9 cellular contexts compared by ENCODE assay signal in genomic region chr9:108142504-108143201, GRCh38.
A peak's percentile ranks its signal among the peaks of the same experiment; 100 is the strongest.
DNase-seq lines count a peak whose midpoint lies in the region; ATAC-seq, FAIRE-seq and TF ChIP-seq lines count a peak whose summit lies in the region.
"Had no signal": no experiment of that assay in that cellular context is flagged by ENCODE, and none has a peak within 500 bp of the region (broad histone marks: within the 10 kb centered on the region; RNA-seq: fewer than 3 reads in every experiment).

No MANE protein-coding gene starts in this region.

- peaks cover 8 to 19% of the 10 kb centered on the region in 2 donors for H3K4me1 ChIP-seq in muscle layer of duodenum (ENCODE audit: control insufficient read depth in 1 of 2, insufficient read depth in 2 of 2, low read length in 2 of 2)

- no peak for DNase-seq in RWPE1 (ENCODE audit: low spot score)
- peak; percentile 96 for DNase-seq in fibroblast of pulmonary artery (ENCODE audit: low read depth)
- peak; percentile 88 for DNase-seq in ureter (ENCODE audit: low spot score)
- DNase-seq in NCI-H2029 (lab: John Stamatoyannopoulos, UW), result no peak
- DNase-seq in RCC 7860 (ENCODE audit: low spot score), result no peak
- DNase-seq in WERI-Rb-1, result no peak
- DNase-seq: naive B cell had no signal

- H3K27me3 ChIP-seq in muscle layer of duodenum (ENCODE audit: low read depth, low read length), result no peaks in the 10 kb centered on the region
- no peaks in the 10 kb centered on the region for H3K27me3 ChIP-seq in WERI-Rb-1 (ENCODE audit: insufficient read depth, low read depth, severe bottlenecking)

- no peaks in the 10 kb centered on the region for H3K9me3 ChIP-seq in muscle layer of duodenum (ENCODE audit: control insufficient read depth in 1 of 2, low read length in 2 of 2)
- H3K9me3 ChIP-seq in WERI-Rb-1 (ENCODE audit: severe bottlenecking), result no peaks in the 10 kb centered on the region

- ATAC-seq in GM19463 (IDR thresholded peaks at IDR 0.05; ENCODE audit: unreplicated experiment), result no peak

- POLR2A ChIA-PET in RWPE1 (lab: Yijun Ruan, JAX; ENCODE audit: low non-redundant PET), result no interaction called here

- FAIRE-seq in RCC 7860 (lab: Jason Lieb, UNC), result no peak

- TF ChIP-seq CTCF in RWPE1 (conservative IDR thresholded peaks at IDR 0.05; ENCODE audit: low read depth), result no peak
- peak; percentile 18 for TF ChIP-seq CTCF in fibroblast of pulmonary artery (IDR thresholded peaks at IDR 0.05; ENCODE audit: low read length, missing control alignments)
- no peak for TF ChIP-seq CTCF in WERI-Rb-1 (IDR thresholded peaks at IDR 0.05; ENCODE audit: low read depth, low read length)

- H3K36me3 ChIP-seq in muscle layer of duodenum (ENCODE audit: control insufficient read depth in 1 of 2, insufficient read depth in 2 of 2, low read length in 2 of 2) (no peaks in the 10 kb centered on the region), WERI-Rb-1 (no peaks in the 10 kb centered on the region)

- CTCF ChIA-PET in RWPE1 (lab: Yijun Ruan, JAX), result interaction anchor here (0.6 kb wide), 1 partner anchor 172 kb away, joined by 3 read pairs; no protein-coding TSS in a partner anchor

- H3K4me3 ChIP-seq in fibroblast of pulmonary artery (replicated peaks; ENCODE audit: low read depth, low read length), result no peak overlapping the region
- H3K4me3 ChIP-seq in muscle layer of duodenum (ENCODE audit: low read depth in 1 of 2, low read length in 2 of 2), result peak overlapping the region in 1 of 2 donors; percentile 6
- no peak overlapping the region for H3K4me3 ChIP-seq in WERI-Rb-1 (ENCODE audit: low read depth, low read length)

- H3K27ac ChIP-seq in RWPE1 (peak overlapping the region; percentile 74), muscle layer of duodenum (ENCODE audit: low read length) (peak overlapping the region; percentile 48), WERI-Rb-1 (no peak overlapping the region)

Comparison
In these comparisons a context has a peak if more than half of its experiments do, and no peak if none do; other contexts are left out.
1. DNase-seq: peak in fibroblast of pulmonary artery (single experiment) and ureter (single experiment); none in RWPE1 (single experiment), NCI-H2029 (single experiment), RCC 7860 (single experiment) and WERI-Rb-1 (single experiment).